Comparison of ENCODE assay signal across 1 cellular context in genomic region chr5:151222769-151223446, GRCh38.
TF ChIP-seq lines count a peak whose summit lies in the region.

No MANE protein-coding gene starts in this region.

TF ChIP-seq in HepG2, 621 proteins besides CTCF, POLR2A, EP300 and RAD21:
- TF ChIP-seq ZNF547 (CRISPR knock-in tag; IDR thresholded peaks at IDR 0.05) (no peak), ZFX (CRISPR knock-in tag; IDR thresholded peaks at IDR 0.05; ENCODE audit: low read depth) (peak; percentile 46; the same call in 1 of the 2 replicates), FOXO4 (CRISPR knock-in tag; conservative IDR thresholded peaks at IDR 0.05) (no peak), ZNF619 (CRISPR knock-in tag; IDR thresholded peaks at IDR 0.05) (0 out of 2 replicates have a peak, but pooled peaks have one; percentile 44), HNF4A (CRISPR knock-in tag; IDR thresholded peaks at IDR 0.05) (peak; percentile 59; the same call in 1 of the 2 replicates), ZNF816 (CRISPR knock-in tag; IDR thresholded peaks at IDR 0.05; ENCODE audit: borderline replicate concordance) (0 out of 2 replicates have a peak, but pooled peaks have one; percentile 4), CREM (IDR thresholded peaks at IDR 0.05) (no peak), CREM (CRISPR knock-in tag; IDR thresholded peaks at IDR 0.05) (no peak), ZNF709 (CRISPR knock-in tag; IDR thresholded peaks at IDR 0.05) (0 out of 2 replicates have a peak, but pooled peaks have one; percentile 29), TBX2 (CRISPR knock-in tag; IDR thresholded peaks at IDR 0.05; ENCODE audit: borderline replicate concordance) (peak; percentile 33), ZNF788 (CRISPR knock-in tag; IDR thresholded peaks at IDR 0.05; ENCODE audit: borderline replicate concordance) (peak; percentile 9; the same call in 1 of the 2 replicates), MXD3 (CRISPR knock-in tag; IDR thresholded peaks at IDR 0.05) (0 out of 2 replicates have a peak, but pooled peaks have one; percentile 6), ZEB1 (IDR thresholded peaks at IDR 0.05; ENCODE audit: insufficient replicate concordance, low read depth) (peak; percentile 26), DZIP1 (CRISPR knock-in tag; IDR thresholded peaks at IDR 0.05) (no peak), ZNF335 (CRISPR knock-in tag; IDR thresholded peaks at IDR 0.05) (0 out of 2 replicates have a peak, but pooled peaks have one; percentile 18), MIXL1 (CRISPR knock-in tag; IDR thresholded peaks at IDR 0.05) (no peak), THAP9 (CRISPR knock-in tag; IDR thresholded peaks at IDR 0.05; ENCODE audit: borderline replicate concordance) (0 out of 2 replicates have a peak, but pooled peaks have one; percentile 5), SATB2 (CRISPR knock-in tag; IDR thresholded peaks at IDR 0.05) (0 out of 2 replicates have a peak, but pooled peaks have one; percentile 4), SP4 (CRISPR knock-in tag; IDR thresholded peaks at IDR 0.05) (peak; percentile 49; the same call in 1 of the 2 replicates), PAXIP1 (CRISPR knock-in tag; conservative IDR thresholded peaks at IDR 0.05) (peak; percentile 43; the same call in 1 of the 2 replicates), FOSL2 (CRISPR knock-in tag; IDR thresholded peaks at IDR 0.05) (0 out of 2 replicates have a peak, but pooled peaks have one; percentile 8), ZNF556 (CRISPR knock-in tag; IDR thresholded peaks at IDR 0.05; ENCODE audit: borderline replicate concordance) (0 out of 2 replicates have a peak, but pooled peaks have one; percentile 6), MAFG (CRISPR knock-in tag; IDR thresholded peaks at IDR 0.05) (no peak), KDM1A (CRISPR knock-in tag; IDR thresholded peaks at IDR 0.05) (no peak), DPF2 (CRISPR knock-in tag; IDR thresholded peaks at IDR 0.05; ENCODE audit: borderline replicate concordance, low read depth) (0 out of 2 replicates have a peak, but pooled peaks have one; percentile 17), ZBTB43 (CRISPR knock-in tag; conservative IDR thresholded peaks at IDR 0.05) (0 out of 2 replicates have a peak, but pooled peaks have one; percentile 3), CEBPB (IDR thresholded peaks at IDR 0.05; ENCODE audit: borderline replicate concordance, low read depth, low read length) (no peak), ZNF747 (CRISPR knock-in tag; IDR thresholded peaks at IDR 0.05; ENCODE audit: borderline replicate concordance) (0 out of 2 replicates have a peak, but pooled peaks have one; percentile 8), ZNF431 (CRISPR knock-in tag; IDR thresholded peaks at IDR 0.05; ENCODE audit: borderline replicate concordance, low read depth) (0 out of 2 replicates have a peak, but pooled peaks have one; percentile 7), ZNF740 (CRISPR knock-in tag; IDR thresholded peaks at IDR 0.05) (no peak), KDM3A (CRISPR knock-in tag; IDR thresholded peaks at IDR 0.05; ENCODE audit: low read depth) (0 out of 2 replicates have a peak, but pooled peaks have one; percentile 44), ZSCAN31 (CRISPR knock-in tag; IDR thresholded peaks at IDR 0.05; ENCODE audit: low read depth) (0 out of 2 replicates have a peak, but pooled peaks have one; percentile 37), EEA1 (CRISPR knock-in tag; IDR thresholded peaks at IDR 0.05; ENCODE audit: borderline replicate concordance) (no peak), MYC (CRISPR knock-in tag; IDR thresholded peaks at IDR 0.05; ENCODE audit: borderline replicate concordance) (0 out of 2 replicates have a peak, but pooled peaks have one; percentile 29)
